In genomic region chrX:146831994-146832393, GRCh38 we compare ENCODE assay signal across 28 cellular contexts. TPM values are rescaled to one million over a fixed set of nuclear protein-coding genes. Genes with fewer than 3 reads are reported as not detected.
DNase-seq lines count a peak whose midpoint lies in the region; ATAC-seq, FAIRE-seq and TF ChIP-seq lines count a peak whose summit lies in the region.
"Had no signal": no experiment of that assay in that cellular context is flagged by ENCODE, and none has a peak within 500 bp of the region (broad histone marks: within the 10 kb centered on the region; RNA-seq: fewer than 3 reads in every experiment).

No MANE protein-coding gene starts in this region.

- H3K27me3 Mint-ChIP-seq in astrocyte (ENCODE audit: low read depth, unreplicated experiment) = no peaks in the 10 kb centered on the region
- H3K27me3 Mint-ChIP-seq: CD4-positive, alpha-beta memory T cell had no signal

- TF ChIP-seq CTCF in astrocyte (IDR thresholded peaks at IDR 0.05; ENCODE audit: insufficient read depth, low read depth, low read length) = no peak
- TF ChIP-seq CTCF in spleen (IDR thresholded peaks at IDR 0.05 in 8 of 11, conservative IDR thresholded peaks at IDR 0.05 in 3 of 11) = no peak
- TF ChIP-seq CTCF in prostate gland (IDR thresholded peaks at IDR 0.05) = no peak

- no peak overlapping the region for H3K9ac ChIP-seq in astrocyte (ENCODE audit: low read length)
- H3K9ac ChIP-seq: BLaER1 treated with 17β-estradiol and CSF1 and Interleukin-3, amounts not matched to agents 10 nM and 100 nM had no signal

- H3K27ac ChIP-seq in astrocyte (ENCODE audit: low read depth, low read length) (no peak overlapping the region), spleen (no peak overlapping the region), prostate gland (no peak overlapping the region)
- H3K27ac ChIP-seq: A549; BLaER1 treated with 17β-estradiol and CSF1 and Interleukin-3, amounts not matched to agents 10 nM and 100 nM had no signal

- H3K36me3 ChIP-seq in astrocyte (ENCODE audit: insufficient read depth, low read length) = no peaks in the 10 kb centered on the region
- H3K36me3 ChIP-seq in spleen = no peaks in the 10 kb centered on the region
- no peaks in the 10 kb centered on the region for H3K36me3 ChIP-seq in prostate gland
- H3K36me3 ChIP-seq: BE2C; BLaER1 treated with 17β-estradiol and CSF1 and Interleukin-3, amounts not matched to agents 10 nM and 100 nM had no signal

- intact Hi-C loops in Right ventricle myocardium superior (cut with DNase I) = no loop called here
- intact Hi-C loops in cardiac septum (cut with DNase I) = no loop called here
- intact Hi-C loops in spleen (cut with DNase I; ENCODE audit: low total_unique reads) = no loop called here
- intact Hi-C loops in prostate gland (cut with DNase I) = no loop called here

- no peak overlapping the region for H3K27ac Mint-ChIP-seq in astrocyte (ENCODE audit: unreplicated experiment)
- H3K27ac Mint-ChIP-seq: CD14-positive monocyte; CD4-positive, alpha-beta memory T cell; GM23338; H9 had no signal

- H3K4me1 ChIP-seq in astrocyte (ENCODE audit: insufficient read depth, low read length) (no peaks in the 10 kb centered on the region), spleen (no peaks in the 10 kb centered on the region), prostate gland (replicated peaks) (no peaks in the 10 kb centered on the region)
- H3K4me1 ChIP-seq: A549; BE2C; BLaER1 treated with 17β-estradiol and CSF1 and Interleukin-3, amounts not matched to agents 10 nM and 100 nM had no signal

- H3K4me2 ChIP-seq in astrocyte (ENCODE audit: low read length) = no peak overlapping the region
- H3K4me2 ChIP-seq: A549; BLaER1 treated with 17β-estradiol and CSF1 and Interleukin-3, amounts not matched to agents 10 nM and 100 nM; GM23338 had no signal

- H2AFZ ChIP-seq in astrocyte (ENCODE audit: low read depth, low read length) = no peak overlapping the region
- H2AFZ ChIP-seq: GM23338 had no signal

- DNase-seq in Right ventricle myocardium superior (peak; percentile 5), cardiac septum (ENCODE audit: low spot score) (no peak), astrocyte (ENCODE audit: low read depth) (no peak), mesenteric fat pad (ENCODE audit: low spot score) (peak; percentile 88), spleen (peak; percentile 63), NCI-H524 (lab: John Stamatoyannopoulos, UW) (no peak), prostate gland (ENCODE audit: low spot score) (no peak)
- DNase-seq: 8988T; ACHN; AML-193; BE2C; Calu3; CD4-positive, alpha-beta memory T cell; COR-L47; DMS53; DMS79 treated with DMSO at 0.1 percent for 48 hours; GF-D8; H9 had no signal

- H3K27me3 ChIP-seq in astrocyte (ENCODE audit: insufficient read depth, low read length) (no peaks in the 10 kb centered on the region), spleen (replicated peaks in 1 of 7) (no peaks in the 10 kb centered on the region), prostate gland (replicated peaks; ENCODE audit: insufficient read depth) (no peaks in the 10 kb centered on the region)
- H3K27me3 ChIP-seq: BE2C had no signal

- H3K9me3 ChIP-seq in astrocyte (ENCODE audit: insufficient read depth, low read depth, low read length) (no peaks in the 10 kb centered on the region), spleen (peaks cover 0 to 6% (median 0%) of the 10 kb centered on the region in 8 donors), prostate gland (no peaks in the 10 kb centered on the region)
- H3K9me3 ChIP-seq: A549, BE2C had no signal

- ATAC-seq in Right ventricle myocardium superior (ENCODE audit: poor library complexity) = no peak
- ATAC-seq in HG03342 (IDR thresholded peaks at IDR 0.05; ENCODE audit: unreplicated experiment) = no peak
- ATAC-seq: A549, GM23338, HCT116 had no signal

- no peaks in the 10 kb centered on the region for H3K9me3 Mint-ChIP-seq in astrocyte (ENCODE audit: unreplicated experiment)
- H3K9me3 Mint-ChIP-seq: CD4-positive, alpha-beta memory T cell had no signal

- no peaks in the 10 kb centered on the region for H4K20me1 ChIP-seq in astrocyte (ENCODE audit: insufficient read depth, low read length)
- H4K20me1 ChIP-seq: BLaER1 treated with 17β-estradiol and CSF1 and Interleukin-3, amounts not matched to agents 10 nM and 100 nM had no signal

- TF ChIP-seq POLR2A in spleen (IDR thresholded peaks at IDR 0.05) (no peak), prostate gland (IDR thresholded peaks at IDR 0.05) (no peak)

- no peaks in the 10 kb centered on the region for H3K4me1 Mint-ChIP-seq in astrocyte (ENCODE audit: low read depth, unreplicated experiment)
- H3K4me1 Mint-ChIP-seq: CD14-positive monocyte; CD4-positive, alpha-beta memory T cell; GM23338; H9 had no signal

- H3K79me2 ChIP-seq in astrocyte (ENCODE audit: insufficient read depth, low read length) = no peaks in the 10 kb centered on the region

- no peaks in the 10 kb centered on the region for H3K36me3 Mint-ChIP-seq in astrocyte (ENCODE audit: low read depth, unreplicated experiment)
- H3K36me3 Mint-ChIP-seq: CD14-positive monocyte; CD4-positive, alpha-beta memory T cell had no signal

- H3K4me3 Mint-ChIP-seq in astrocyte (ENCODE audit: unreplicated experiment) = no peak overlapping the region
- H3K4me3 Mint-ChIP-seq: CD14-positive monocyte; CD4-positive, alpha-beta memory T cell; GM23338; H9 had no signal

- 72 to 90% (median 80%) methylated on average over 2 to 4 of the region's 4 CpGs for WGBS in spleen, 5 donors
- WGBS in prostate gland = 98% methylated on average over 4 of the region's 4 CpGs

- H3K4me3 ChIP-seq in astrocyte (ENCODE audit: insufficient read depth, low read depth, low read length) (no peak overlapping the region), spleen (no peak overlapping the region), prostate gland (no peak overlapping the region)
- H3K4me3 ChIP-seq: A549; BLaER1 treated with 17β-estradiol and CSF1 and Interleukin-3, amounts not matched to agents 10 nM and 100 nM; GM23338 had no signal

- peak; percentile 54 for FAIRE-seq in astrocyte (lab: Jason Lieb, UNC)
- FAIRE-seq: A549, GM12892 had no signal

RNA-seq across cellular contexts. Expression of gene CXorf51A, which starts 17.4 kb away (rescaled TPM):
- total RNA-seq in Right ventricle myocardium superior (not detected), cardiac septum (not detected), astrocyte (not detected in 2 replicates), mesenteric fat pad (not detected), spleen (not detected), prostate gland (not detected)
- not detected for polyA plus RNA-seq in spleen
- total RNA-seq: Calu3; CD4-positive, alpha-beta memory T cell; Daoy; G401; GM23338; H4; H9 had no signal
- polyA plus RNA-seq: A549; CD14-positive monocyte; CD4-positive, alpha-beta memory T cell; GM23338 had no signal

RNA-seq across cellular contexts. Expression of gene CXorf51B, which starts 22.4 kb away (rescaled TPM):
- total RNA-seq in Right ventricle myocardium superior = not detected
- not detected for total RNA-seq in cardiac septum
- total RNA-seq in astrocyte = not detected in 2 replicates
- not detected for total RNA-seq in mesenteric fat pad
- not detected for total RNA-seq in spleen
- not detected for polyA plus RNA-seq in spleen
- total RNA-seq in prostate gland = 10 to 100 TPM in 1 of 2 donors, not detected in 1; 16.1 TPM
- total RNA-seq: Calu3; CD4-positive, alpha-beta memory T cell; Daoy; G401; GM23338; H4; H9 had no signal
- polyA plus RNA-seq: A549; CD14-positive monocyte; CD4-positive, alpha-beta memory T cell; GM23338 had no signal

Comparison
In these comparisons a context has a peak if more than half of its experiments do, and no peak if none do; other contexts are left out.
1. DNase-seq: peak in Right ventricle myocardium superior (single experiment), mesenteric fat pad (single experiment) and spleen (single experiment); none in cardiac septum (single experiment), astrocyte (single experiment), NCI-H524 (0 of 2) and prostate gland (single experiment).